ENCODE assay signal across 8 cellular contexts in genomic region chr12:124636138-124636968, GRCh38.
DNase-seq lines count a peak whose midpoint lies in the region; ATAC-seq, FAIRE-seq and TF ChIP-seq lines count a peak whose summit lies in the region.

No MANE protein-coding gene starts in this region.

- H3K9ac ChIP-seq in kidney (ENCODE audit: low read length in 2 of 2) = no peak overlapping the region

- no peaks in the 10 kb centered on the region for H3K9me3 ChIP-seq in kidney (ENCODE audit: control insufficient read depth in 1 of 2, low read length in 2 of 2)

- H3K9me3 Mint-ChIP-seq in T-helper 2 cell treated with Interferon-gamma antibody and Interleukin-4, amounts not matched to agents 5 μg/mL and 100 μg/mL, for 36 hours = peaks cover 4% of the 10 kb centered on the region

- no peaks in the 10 kb centered on the region for H3K27me3 Mint-ChIP-seq in T-helper 2 cell treated with Interferon-gamma antibody and Interleukin-4, amounts not matched to agents 5 μg/mL and 100 μg/mL, for 36 hours (ENCODE audit: low read depth)

- H3K36me3 Mint-ChIP-seq in T-helper 2 cell treated with Interferon-gamma antibody and Interleukin-4, amounts not matched to agents 5 μg/mL and 100 μg/mL, for 36 hours (ENCODE audit: low read depth) = peaks cover 4% of the 10 kb centered on the region

- H3K36me3 ChIP-seq in kidney (ENCODE audit: control insufficient read depth in 1 of 2, insufficient read depth in 2 of 2, low read length in 2 of 2) = no peaks in the 10 kb centered on the region

- no peak overlapping the region for H3K4me3 ChIP-seq in kidney (ENCODE audit: low read length in 2 of 2)

- peaks cover 0 to 2% of the 10 kb centered on the region in 2 donors for H3K4me1 ChIP-seq in kidney (ENCODE audit: control insufficient read depth in 1 of 2, insufficient read depth in 1 of 2, low read depth in 1 of 2, low read length in 2 of 2)

- no peak for ATAC-seq in GM21737 (IDR thresholded peaks at IDR 0.05; ENCODE audit: unreplicated experiment)
- ATAC-seq in GM18858 (IDR thresholded peaks at IDR 0.05; ENCODE audit: unreplicated experiment) = no peak

- H3K4me1 Mint-ChIP-seq in T-helper 2 cell treated with Interferon-gamma antibody and Interleukin-4, amounts not matched to agents 5 μg/mL and 100 μg/mL, for 36 hours (ENCODE audit: low read depth) = peaks cover 12% of the 10 kb centered on the region

- no peak overlapping the region for H3K27ac ChIP-seq in kidney (ENCODE audit: low read depth in 2 of 2, low read length in 2 of 2)

- DNase-seq in HS-27A (ENCODE audit: low read depth) (peak; percentile 27), germinal center (ENCODE audit: low spot score) (no peak), kidney (no peak)
- DNase-seq in T-helper 2 cell treated with Interferon-gamma antibody and Interleukin-4, amounts not matched to agents 5 μg/mL and 100 μg/mL, for 36 hours (ENCODE audit: low spot score) = peak; percentile 61
- peak; percentile 5 for DNase-seq in effector CD8-positive, alpha-beta T cell (lab: John Stamatoyannopoulos, UW)
- peak; percentile 43 to 61 for DNase-seq in stimulated activated CD4-positive, alpha-beta T cell treated with anti-CD3 and anti-CD28 coated beads, Interleukin-15, amount 100 ng/mL, for 48 hours (ENCODE audit: low read depth in 2 of 2)

- no peak for FAIRE-seq in kidney (lab: Jason Lieb, UNC)

- no peak for TF ChIP-seq CTCF in kidney (IDR thresholded peaks at IDR 0.05; ENCODE audit: borderline replicate concordance, extremely low read depth, insufficient read depth)

- intact Hi-C loops in kidney (cut with DNase I) = no loop called here

- peak overlapping the region; percentile 2 for H3K4me3 Mint-ChIP-seq in T-helper 2 cell treated with Interferon-gamma antibody and Interleukin-4, amounts not matched to agents 5 μg/mL and 100 μg/mL, for 36 hours

- peak overlapping the region; percentile 12 for H3K27ac Mint-ChIP-seq in T-helper 2 cell treated with Interferon-gamma antibody and Interleukin-4, amounts not matched to agents 5 μg/mL and 100 μg/mL, for 36 hours

Comparison
In these comparisons a context has a peak if more than half of its experiments do, and no peak if none do; other contexts are left out.
1. DNase-seq: peak in HS-27A (single experiment), T-helper 2 cell treated with Interferon-gamma antibody and Interleukin-4, amounts not matched to agents 5 μg/mL and 100 μg/mL, for 36 hours (single experiment), effector CD8-positive, alpha-beta T cell (single experiment) and stimulated activated CD4-positive, alpha-beta T cell treated with anti-CD3 and anti-CD28 coated beads, Interleukin-15, amount 100 ng/mL, for 48 hours (2 of 2); none in germinal center (single experiment) and kidney (single experiment).